ENCODE assay signal across 13 cellular contexts in genomic region chr2:217451634-217452033, GRCh38.
DNase-seq lines count a peak whose midpoint lies in the region; ATAC-seq and TF ChIP-seq lines count a peak whose summit lies in the region.
"Had no signal": no experiment of that assay in that cellular context is flagged by ENCODE, and none has a peak within 500 bp of the region (broad histone marks: within the 10 kb centered on the region; RNA-seq: fewer than 3 reads in every experiment).

No MANE protein-coding gene starts in this region.

- H3K9me3 ChIP-seq in mammary epithelial cell (replicated peaks; ENCODE audit: insufficient read depth, low read length) (no peaks in the 10 kb centered on the region), left lung (no peaks in the 10 kb centered on the region), mucosa of descending colon (no peaks in the 10 kb centered on the region)

- intact Hi-C loops in mammary epithelial cell (cut with micrococcal nuclease), result no loop called here
- intact Hi-C loops in left lung (cut with DNase I), result no loop called here
- intact Hi-C loops in mucosa of descending colon (cut with DNase I, micrococcal nuclease), result no loop called here

- no peak overlapping the region for H3K9ac ChIP-seq in mammary epithelial cell (ENCODE audit: insufficient read depth, low read length)

- no peaks in the 10 kb centered on the region for H3K79me2 ChIP-seq in mammary epithelial cell (ENCODE audit: insufficient read depth, low read length)

- H3K4me2 ChIP-seq in mammary epithelial cell (ENCODE audit: insufficient read depth, low read depth, low read length), result no peak overlapping the region

- BruUV-seq in mammary epithelial cell (replicated peaks; lab: Mats Ljungman, UMichigan), result no TSS peak

- H3K36me3 ChIP-seq in mammary epithelial cell (ENCODE audit: insufficient read depth, low read length), result no peaks in the 10 kb centered on the region
- no peaks in the 10 kb centered on the region for H3K36me3 ChIP-seq in left lung
- no peaks in the 10 kb centered on the region for H3K36me3 ChIP-seq in mucosa of descending colon (ENCODE audit: low read depth)

- H3K4me1 ChIP-seq in mammary epithelial cell (ENCODE audit: insufficient read depth, low read length) (peaks cover 15% of the 10 kb centered on the region), left lung (no peaks in the 10 kb centered on the region), mucosa of descending colon (ENCODE audit: low read depth) (no peaks in the 10 kb centered on the region)

- TF ChIP-seq CTCF in AG10803 (conservative IDR thresholded peaks at IDR 0.05; ENCODE audit: low read length) (no peak), mammary epithelial cell (conservative IDR thresholded peaks at IDR 0.05 in 1 of 2, IDR thresholded peaks at IDR 0.05 in 1 of 2; ENCODE audit: extremely low read depth in 1 of 2, insufficient read depth in 1 of 2, low read depth in 1 of 2, low read length in 2 of 2) (no peak), left lung (IDR thresholded peaks at IDR 0.05) (no peak), mucosa of descending colon (IDR thresholded peaks at IDR 0.05) (no peak)

- DNase-seq in AG10803 (ENCODE audit: low read depth) (peak; percentile 15), HT1080 (ENCODE audit: low read depth) (peak; percentile 74), mammary epithelial cell (peak; percentile 50), left lung (no peak), mucosa of descending colon (no peak), NCI-H82 treated with DMSO at 0.1 percent for 48 hours (lab: John Stamatoyannopoulos, UW; ENCODE audit: unreplicated experiment) (no peak), NCI-H446 (lab: John Stamatoyannopoulos, UW) (no peak)
- DNase-seq in NK-92 treated with Interleukin-12 subunit alpha and Interleukin-12 subunit beta, amount 100 ng/mL, for 24 hours (lab: John Stamatoyannopoulos, UW), result no peak
- DNase-seq: amniotic stem cell; C1 segment of cervical spinal cord; H7; stimulated activated CD4-positive, alpha-beta T cell treated with anti-CD3 and anti-CD28 coated beads, Interleukin-2, amount 100 ng/mL, for 24 hours had no signal

- peak; percentile 25 for ATAC-seq in left lung
- ATAC-seq in mucosa of descending colon, result no peak
- ATAC-seq: activated CD4-positive, CD25-positive, alpha-beta regulatory T cell treated with anti-CD3 and anti-CD28 coated beads, Interleukin-2, amount 50 U/mL, for 24 hours had no signal

- in situ Hi-C loops in mammary epithelial cell (cut with MboI; ENCODE audit: low sequenced_read_pairs in 2 of 2), result no loop called here

- CTCF ChIA-PET in mammary epithelial cell (lab: Charles Lee; ENCODE audit: low non-redundant PET), result no interaction called here

- no peaks in the 10 kb centered on the region for H4K20me1 ChIP-seq in mammary epithelial cell (ENCODE audit: insufficient read depth, low read length)

- H2AFZ ChIP-seq in mammary epithelial cell (ENCODE audit: low read depth, low read length), result no peak overlapping the region

- 100% methylated on average over 3 of the region's 4 CpGs for WGBS in mammary epithelial cell (ENCODE audit: low coverage, missing lambda C conversion rate)

- H3K27me3 ChIP-seq in mammary epithelial cell (ENCODE audit: insufficient read depth, low read length) (no peaks in the 10 kb centered on the region), left lung (no peaks in the 10 kb centered on the region)

- dilution Hi-C loops in mammary epithelial cell (cut with HindIII; ENCODE audit: low sequenced_read_pairs), result no loop called here

- no peak overlapping the region for H3K27ac ChIP-seq in mammary epithelial cell (ENCODE audit: insufficient read depth, low read depth, low read length)
- H3K27ac ChIP-seq in left lung, result no peak overlapping the region

- H3K4me3 ChIP-seq in AG10803 (ENCODE audit: low read length) (no peak overlapping the region), mammary epithelial cell (replicated peaks in 1 of 3; ENCODE audit: insufficient read depth in 1 of 3, low read depth in 2 of 3, low read length in 3 of 3) (no peak overlapping the region), left lung (no peak overlapping the region), mucosa of descending colon (no peak overlapping the region)

Comparison
In these comparisons a context has a peak if more than half of its experiments do, and no peak if none do; other contexts are left out.
1. DNase-seq: peak in AG10803 (single experiment), HT1080 (single experiment) and mammary epithelial cell (single experiment); none in left lung (0 of 2), mucosa of descending colon (0 of 3), NCI-H82 treated with DMSO at 0.1 percent for 48 hours (single experiment), NK-92 treated with Interleukin-12 subunit alpha and Interleukin-12 subunit beta, amount 100 ng/mL, for 24 hours (single experiment) and NCI-H446 (0 of 2).